ENCODE assay signal across 8 cellular contexts in genomic region chr14:61145258-61145902, GRCh38.
A peak's percentile ranks its signal among the peaks of the same experiment; 100 is the strongest.
DNase-seq lines count a peak whose midpoint lies in the region; ATAC-seq, FAIRE-seq and TF ChIP-seq lines count a peak whose summit lies in the region.

No MANE protein-coding gene starts in this region.

- H3K9me3 Mint-ChIP-seq in astrocyte (ENCODE audit: unreplicated experiment): peaks cover 28% of the 10 kb centered on the region
- H3K9me3 Mint-ChIP-seq in immature natural killer cell: peaks cover 0 to 9% (median 5%) of the 10 kb centered on the region in 6 donors

- peak overlapping the region; percentile 92 for H2AK9ac ChIP-seq in IMR-90 (replicated peaks; ENCODE audit: low read depth, low read length, poor library complexity)

- intact Hi-C loops in IMR-90 (cut with micrococcal nuclease): loop anchor here (2.0 to 5.0 kb wide), 5 partner anchors 37 to 521 kb away; partner anchors contain the start of gene SIX1

- 0% methylated on average over 1 of the region's 7 CpGs; no CpG with 5 or more reads in 1 of the 2 experiments for WGBS in IMR-90 (ENCODE audit: extremely low coverage in 2 of 2, insufficient read length in 1 of 2), 2 experiments
- WGBS in thymus: 89% methylated on average over 7 of the region's 7 CpGs

- H3K27me3 Mint-ChIP-seq in astrocyte (ENCODE audit: low read depth, unreplicated experiment) (no peaks in the 10 kb centered on the region), immature natural killer cell (ENCODE audit: low read depth in 3 of 3) (peaks cover 2 to 8% (median 3%) of the 10 kb centered on the region in 3 donors)

- peak; percentile 78 for FAIRE-seq in astrocyte (lab: Jason Lieb, UNC)

- no peaks in the 10 kb centered on the region for H3K79me2 ChIP-seq in astrocyte (ENCODE audit: insufficient read depth, low read length)

- H3K36me3 ChIP-seq in IMR-90 (ENCODE audit: control insufficient read depth, insufficient read depth, low read length) (no peaks in the 10 kb centered on the region), astrocyte (ENCODE audit: insufficient read depth, low read length) (no peaks in the 10 kb centered on the region), thymus (ENCODE audit: control insufficient read depth, insufficient read depth) (no peaks in the 10 kb centered on the region)

- H3K27ac Mint-ChIP-seq in astrocyte (ENCODE audit: unreplicated experiment) (peak overlapping the region; percentile 26), immature natural killer cell (no peak overlapping the region)

- no peak for TF ChIP-seq POLR2A in IMR-90 (IDR thresholded peaks at IDR 0.05; ENCODE audit: low read depth, low read length)

- H4K91ac ChIP-seq in IMR-90 (ENCODE audit: insufficient read depth, low read depth, low read length): peak overlapping the region; percentile 99

- no peak overlapping the region for H3K4me3 Mint-ChIP-seq in astrocyte (ENCODE audit: unreplicated experiment)
- no peak overlapping the region for H3K4me3 Mint-ChIP-seq in immature natural killer cell

- POLR2A ChIA-PET in IMR-90 (lab: Charles Lee; ENCODE audit: unreplicated experiment): interaction anchor here (0.6 to 1.9 kb wide), 4 partner anchors 9 to 102 kb away, joined by 4 to 7 read pairs (median 6); no protein-coding TSS in a partner anchor

- peak overlapping the region; percentile 100 for H2BK120ac ChIP-seq in IMR-90 (ENCODE audit: low read depth, low read length)

- H3K27me3 ChIP-seq in IMR-90 (ENCODE audit: control insufficient read depth, insufficient read depth, low read length): no peaks in the 10 kb centered on the region
- no peaks in the 10 kb centered on the region for H3K27me3 ChIP-seq in astrocyte (ENCODE audit: insufficient read depth, low read length)
- no peaks in the 10 kb centered on the region for H3K27me3 ChIP-seq in thymus (ENCODE audit: control insufficient read depth, insufficient read depth)

- H3K4me1 ChIP-seq in IMR-90 (ENCODE audit: control insufficient read depth, insufficient read depth, low read length) (peaks cover 36% of the 10 kb centered on the region), astrocyte (ENCODE audit: insufficient read depth, low read length) (peaks cover 57% of the 10 kb centered on the region), thymus (ENCODE audit: control insufficient read depth, insufficient read depth, low read length) (no peaks in the 10 kb centered on the region)

- H2AK5ac ChIP-seq in IMR-90 (ENCODE audit: low read depth, low read length): peak overlapping the region; percentile 95

- H3K9me1 ChIP-seq in IMR-90 (ENCODE audit: insufficient read depth, low read length): peaks cover 27% of the 10 kb centered on the region

- H3K9ac ChIP-seq in IMR-90 (ENCODE audit: low read depth, low read length): peak overlapping the region; percentile 60
- peak overlapping the region; percentile 81 for H3K9ac ChIP-seq in astrocyte (ENCODE audit: low read length)

- H3K4me1 Mint-ChIP-seq in astrocyte (ENCODE audit: low read depth, unreplicated experiment): peaks cover 24% of the 10 kb centered on the region
- no peaks in the 10 kb centered on the region for H3K4me1 Mint-ChIP-seq in immature natural killer cell

- H4K20me1 ChIP-seq in IMR-90 (ENCODE audit: insufficient read depth, low read length) (no peaks in the 10 kb centered on the region), astrocyte (ENCODE audit: insufficient read depth, low read length) (no peaks in the 10 kb centered on the region)

- no peak overlapping the region for H3K4me3 ChIP-seq in IMR-90 (ENCODE audit: insufficient read depth, low read depth, low read length)
- no peak overlapping the region for H3K4me3 ChIP-seq in astrocyte (ENCODE audit: insufficient read depth, low read depth, low read length)
- no peak overlapping the region for H3K4me3 ChIP-seq in thymus (ENCODE audit: low read length)

- peak overlapping the region; percentile 96 for H3K56ac ChIP-seq in IMR-90 (ENCODE audit: extremely low read depth, insufficient read depth, low read length)

- no TSS peak for BruUV-seq in IMR-90 (replicated peaks; lab: Mats Ljungman, UMichigan)

- CTCF ChIA-PET in IMR-90 (lab: Yijun Ruan, JAX): interaction anchor here (0.5 to 1.3 kb wide), 4 partner anchors 33 to 403 kb away, joined by 3 to 4 read pairs (median 4); no protein-coding TSS in a partner anchor

- H2AFZ ChIP-seq in IMR-90 (replicated peaks; ENCODE audit: low read length, poor library complexity): peak overlapping the region; percentile 66
- no peak overlapping the region for H2AFZ ChIP-seq in astrocyte (ENCODE audit: low read depth, low read length)

- H3K27ac ChIP-seq in IMR-90 (ENCODE audit: insufficient read depth, low read length) (peak overlapping the region; percentile 93), astrocyte (ENCODE audit: low read depth, low read length) (peak overlapping the region; percentile 96), thymus (ENCODE audit: low read depth) (peak overlapping the region; percentile 36)

- H3K23ac ChIP-seq in IMR-90 (ENCODE audit: low read depth, low read length): peak overlapping the region; percentile 98

- 0 out of 2 replicates have a peak, but pooled peaks have one; percentile 6 for TF ChIP-seq RAD21 in IMR-90 (IDR thresholded peaks at IDR 0.05; ENCODE audit: low read length)

- H4K8ac ChIP-seq in IMR-90 (ENCODE audit: low read depth in 2 of 2, low read length in 2 of 2): peak overlapping the region; percentile 96 to 97

- dilution Hi-C loops in IMR-90 (cut with HindIII; ENCODE audit: low sequenced_read_pairs, unreplicated experiment): no loop called here

- peak overlapping the region; percentile 97 for H3K18ac ChIP-seq in IMR-90 (ENCODE audit: low read depth, low read length)

- H2BK5ac ChIP-seq in IMR-90 (ENCODE audit: low read depth, low read length, poor library complexity, severe bottlenecking): peak overlapping the region; percentile 97

- ATAC-seq in IMR-90 (ENCODE audit: low read depth): peak; percentile 63

- peaks cover 3% of the 10 kb centered on the region for H3K36me3 Mint-ChIP-seq in astrocyte (ENCODE audit: low read depth, unreplicated experiment)
- peaks cover 0 to 4% (median 0%) of the 10 kb centered on the region in 3 donors for H3K36me3 Mint-ChIP-seq in immature natural killer cell

- no peak for TF ChIP-seq CTCF in IMR-90 (conservative IDR thresholded peaks at IDR 0.05; ENCODE audit: low read depth, low read length)
- TF ChIP-seq CTCF in astrocyte (IDR thresholded peaks at IDR 0.05; ENCODE audit: insufficient read depth, low read depth, low read length): no peak

- H3K4me2 ChIP-seq in IMR-90 (ENCODE audit: low read depth, low read length): peak overlapping the region; percentile 32
- H3K4me2 ChIP-seq in astrocyte (ENCODE audit: low read length): peak overlapping the region; percentile 47

- peak overlapping the region; percentile 95 for H3K14ac ChIP-seq in IMR-90 (replicated peaks; ENCODE audit: low read depth, low read length)

- peak overlapping the region; percentile 99 for H2BK15ac ChIP-seq in IMR-90 (ENCODE audit: low read depth, low read length)

- H4K5ac ChIP-seq in IMR-90 (ENCODE audit: low read depth, low read length): peak overlapping the region; percentile 96

- H3K4ac ChIP-seq in IMR-90 (ENCODE audit: low read depth, low read length): peak overlapping the region; percentile 99

- H3K9me3 ChIP-seq in IMR-90 (ENCODE audit: control insufficient read depth, insufficient read depth, low read length): peaks cover 2% of the 10 kb centered on the region; the same call in 1 of the 2 replicates
- H3K9me3 ChIP-seq in astrocyte (ENCODE audit: insufficient read depth, low read depth, low read length): peaks cover 6% of the 10 kb centered on the region
- no peaks in the 10 kb centered on the region for H3K9me3 ChIP-seq in thymus (ENCODE audit: control insufficient read depth)

- in situ Hi-C loops in IMR-90 (cut with MboI; ENCODE audit: low sequenced_read_pairs): no loop called here

- peak; percentile 99 for DNase-seq in IMR-90
- DNase-seq in astrocyte (ENCODE audit: low read depth): peak; percentile 97
- peak; percentile 77 for DNase-seq in kidney glomerular epithelial cell (lab: John Stamatoyannopoulos, UW)
- DNase-seq in immature natural killer cell: no peak
- DNase-seq in NK-92 treated with Interleukin-12 subunit alpha and Interleukin-12 subunit beta, amount 100 ng/mL, for 24 hours (lab: John Stamatoyannopoulos, UW): no peak
- DNase-seq in stimulated activated CD4-positive, alpha-beta T cell treated with anti-CD3 and anti-CD28 coated beads, Interleukin-4, amount 100 ng/mL, for 24 hours: no peak
- no peak for DNase-seq in activated CD4-positive, CD25-positive, alpha-beta regulatory T cell (lab: John Stamatoyannopoulos, UW)

- H3K79me1 ChIP-seq in IMR-90 (ENCODE audit: low read depth in 1 of 2, low read length in 2 of 2): peaks cover 0 to 20% of the 10 kb centered on the region in 2 experiments; a peak in 2 of 4 replicates

- H2BK20ac ChIP-seq in IMR-90 (ENCODE audit: low read depth, low read length): peak overlapping the region; percentile 100

TF ChIP-seq in IMR-90, 13 proteins besides CTCF, POLR2A, EP300 and RAD21 (continues in another document):
- TF ChIP-seq RCOR1 (IDR thresholded peaks at IDR 0.05; ENCODE audit: insufficient replicate concordance, low read length) (no peak), RFX5 (IDR thresholded peaks at IDR 0.05; ENCODE audit: low read depth, low read length) (no peak), MXI1 (IDR thresholded peaks at IDR 0.05; ENCODE audit: borderline replicate concordance, low read depth, low read length) (no peak), BHLHE40 (IDR thresholded peaks at IDR 0.05; ENCODE audit: low read depth, low read length) (peak; percentile 70), USF2 (IDR thresholded peaks at IDR 0.05; ENCODE audit: low read depth, low read length) (no peak), SMC3 (IDR thresholded peaks at IDR 0.05; ENCODE audit: low read depth, low read length) (0 out of 2 replicates have a peak, but pooled peaks have one; percentile 3), MAFK (IDR thresholded peaks at IDR 0.05; ENCODE audit: low read depth, low read length) (no peak), MAZ (IDR thresholded peaks at IDR 0.05; ENCODE audit: borderline replicate concordance, low read depth, low read length) (no peak), NFE2L2 (IDR thresholded peaks at IDR 0.05; ENCODE audit: low read depth, low read length) (0 out of 2 replicates have a peak, but pooled peaks have one; percentile 11), CHD1 (IDR thresholded peaks at IDR 0.05; ENCODE audit: low read depth, low read length) (no peak)

Comparison
In these comparisons a context has a peak if more than half of its experiments do, and no peak if none do; other contexts are left out.
1. DNase-seq: peak in IMR-90 (single experiment), astrocyte (single experiment) and kidney glomerular epithelial cell (single experiment); none in immature natural killer cell (0 of 3), NK-92 treated with Interleukin-12 subunit alpha and Interleukin-12 subunit beta, amount 100 ng/mL, for 24 hours (single experiment), stimulated activated CD4-positive, alpha-beta T cell treated with anti-CD3 and anti-CD28 coated beads, Interleukin-4, amount 100 ng/mL, for 24 hours (single experiment) and activated CD4-positive, CD25-positive, alpha-beta regulatory T cell (0 of 4).
2. H3K27ac ChIP-seq: peak in every context shown above with its lines; median percentile 96 in astrocyte; 93 in IMR-90; 36 in thymus.